In the genomic region with DNA sequence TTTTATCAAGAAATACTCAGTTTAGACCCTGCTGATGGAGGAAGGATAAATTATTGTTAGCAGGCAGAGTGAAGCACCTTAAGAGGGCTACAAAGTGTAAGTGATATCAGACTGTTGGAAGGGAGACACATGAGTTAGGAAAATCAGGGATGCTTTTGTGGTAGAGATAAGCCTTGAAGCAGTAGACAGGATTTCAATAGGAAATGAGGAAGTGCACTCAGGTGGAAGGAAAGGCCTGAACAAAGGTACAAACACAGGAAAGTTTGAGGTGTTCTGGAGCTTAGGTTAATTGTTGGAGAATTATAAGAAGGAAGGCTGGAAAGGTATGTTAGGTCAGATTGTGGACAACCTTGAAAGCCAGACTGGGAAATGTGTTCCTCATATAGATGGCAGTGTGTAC, we compare ENCODE assay signal across 19 cellular contexts. TPM values are rescaled to one million over a fixed set of nuclear protein-coding genes. Genes with fewer than 3 reads are reported as not detected.
DNase-seq lines count a peak whose midpoint lies in the region; ATAC-seq, FAIRE-seq and TF ChIP-seq lines count a peak whose summit lies in the region.
"Had no signal": no experiment of that assay in that cellular context is flagged by ENCODE, and none has a peak within 500 bp of the region (broad histone marks: within the 10 kb centered on the region; RNA-seq: fewer than 3 reads in every experiment).

No MANE protein-coding gene starts in this region.

- H3K9me3 Mint-ChIP-seq in activated T-cell treated with anti-CD3 and anti-CD28 coated beads, Interleukin-2, amount 50 U/mL, for 24 hours, result peaks cover 11% of the 10 kb centered on the region
- peaks cover 6% of the 10 kb centered on the region in 2 donors for H3K9me3 Mint-ChIP-seq in activated T-cell treated with anti-CD3 and anti-CD28 coated beads, Interleukin-2, amount 50 U/mL, for 72 hours
- H3K9me3 Mint-ChIP-seq in activated naive CD4-positive, alpha-beta T cell treated with anti-CD3 and anti-CD28 coated beads, Interleukin-2, amount 10 ng/mL, durations not matched to agents 7 days and 5 days, result peaks cover 15% of the 10 kb centered on the region

- no peak for FAIRE-seq in GM12892 (lab: Jason Lieb, UNC)
- FAIRE-seq: GM18507 had no signal

- H2AFZ ChIP-seq in fibroblast of lung (ENCODE audit: low read length), result no peak overlapping the region
- no peak overlapping the region for H2AFZ ChIP-seq in smooth muscle cell (ENCODE audit: low read depth)

- no peaks in the 10 kb centered on the region for H3F3A ChIP-seq in smooth muscle cell (ENCODE audit: low read depth)

- in situ Hi-C loops in brain microvascular endothelial cell (cut with HindIII; ENCODE audit: low pct_ligation_motif_present, low sequenced_read_pairs), result no loop called here

- peaks cover 62% of the 10 kb centered on the region for H3K36me3 Mint-ChIP-seq in activated T-cell treated with anti-CD3 and anti-CD28 coated beads, Interleukin-2, amount 50 U/mL, for 24 hours (ENCODE audit: low read depth)
- peaks cover 9 to 30% of the 10 kb centered on the region in 2 donors for H3K36me3 Mint-ChIP-seq in activated T-cell treated with anti-CD3 and anti-CD28 coated beads, Interleukin-2, amount 50 U/mL, for 72 hours (ENCODE audit: insufficient read depth in 2 of 2)
- peaks cover 47% of the 10 kb centered on the region for H3K36me3 Mint-ChIP-seq in activated naive CD4-positive, alpha-beta T cell treated with anti-CD3 and anti-CD28 coated beads, Interleukin-2, amount 10 ng/mL, durations not matched to agents 7 days and 5 days

- H3K4me3 Mint-ChIP-seq in activated T-cell treated with anti-CD3 and anti-CD28 coated beads, Interleukin-2, amount 50 U/mL, for 24 hours, result no peak overlapping the region
- no peak overlapping the region for H3K4me3 Mint-ChIP-seq in activated T-cell treated with anti-CD3 and anti-CD28 coated beads, Interleukin-2, amount 50 U/mL, for 72 hours
- H3K4me3 Mint-ChIP-seq in activated naive CD4-positive, alpha-beta T cell treated with anti-CD3 and anti-CD28 coated beads, Interleukin-2, amount 10 ng/mL, durations not matched to agents 7 days and 5 days, result no peak overlapping the region

- no peak overlapping the region for H3K4me3 ChIP-seq in brain microvascular endothelial cell (ENCODE audit: low read depth, low read length)
- no peak overlapping the region for H3K4me3 ChIP-seq in fibroblast of lung (replicated peaks in 1 of 4; ENCODE audit: control extremely low read depth in 1 of 4, insufficient read depth in 1 of 4, low read depth in 3 of 4, low read length in 4 of 4)
- no peak overlapping the region for H3K4me3 ChIP-seq in smooth muscle cell
- H3K4me3 ChIP-seq: BLaER1 treated with 17β-estradiol and CSF1 and Interleukin-3, amounts not matched to agents 10 nM and 100 nM; MG63; Peyer's patch had no signal

- peaks cover 2% of the 10 kb centered on the region for H3K4me1 ChIP-seq in fibroblast of lung (ENCODE audit: control insufficient read depth, extremely low read depth, insufficient read depth, low read length)
- H3K4me1 ChIP-seq in smooth muscle cell (ENCODE audit: low read depth), result no peaks in the 10 kb centered on the region
- H3K4me1 ChIP-seq: BLaER1 treated with 17β-estradiol and CSF1 and Interleukin-3, amounts not matched to agents 10 nM and 100 nM; Peyer's patch had no signal

- H3K27ac Mint-ChIP-seq in activated T-cell treated with anti-CD3 and anti-CD28 coated beads, Interleukin-2, amount 50 U/mL, for 24 hours, result peak overlapping the region; percentile 0
- H3K27ac Mint-ChIP-seq in activated T-cell treated with anti-CD3 and anti-CD28 coated beads, Interleukin-2, amount 50 U/mL, for 72 hours, result no peak overlapping the region
- H3K27ac Mint-ChIP-seq in activated naive CD4-positive, alpha-beta T cell treated with anti-CD3 and anti-CD28 coated beads, Interleukin-2, amount 10 ng/mL, durations not matched to agents 7 days and 5 days, result no peak overlapping the region

- no peak for TF ChIP-seq POLR2A in GM12892 (IDR thresholded peaks at IDR 0.05; ENCODE audit: low read depth, low read length)

- CTCF ChIA-PET in activated naive CD4-positive, alpha-beta T cell treated with anti-CD3 and anti-CD28 coated beads, Interleukin-2, amount 10 ng/mL, durations not matched to agents 7 days and 5 days (lab: Charles Lee), result no interaction called here

- H3K4me2 ChIP-seq in fibroblast of lung (ENCODE audit: extremely low read depth, insufficient read depth, low read length), result no peak overlapping the region
- no peak overlapping the region for H3K4me2 ChIP-seq in smooth muscle cell
- H3K4me2 ChIP-seq: BLaER1 treated with 17β-estradiol and CSF1 and Interleukin-3, amounts not matched to agents 10 nM and 100 nM; KMS-11 had no signal

- H3K9ac ChIP-seq in fibroblast of lung (ENCODE audit: insufficient read depth, low read length), result no peak overlapping the region
- peak overlapping the region; percentile 15 for H3K9ac ChIP-seq in smooth muscle cell (ENCODE audit: low read depth)
- H3K9ac ChIP-seq: BLaER1 treated with 17β-estradiol and CSF1 and Interleukin-3, amounts not matched to agents 10 nM and 100 nM; KMS-11 had no signal

- no peaks in the 10 kb centered on the region for H4K20me1 ChIP-seq in fibroblast of lung (ENCODE audit: control insufficient read depth, extremely low read depth, insufficient read depth, low read length)
- peaks cover 22% of the 10 kb centered on the region for H4K20me1 ChIP-seq in smooth muscle cell (ENCODE audit: low read depth)

- H3K36me3 ChIP-seq in brain microvascular endothelial cell (replicated peaks), result no peaks in the 10 kb centered on the region
- no peaks in the 10 kb centered on the region for H3K36me3 ChIP-seq in fibroblast of lung (ENCODE audit: control insufficient read depth, insufficient read depth, low read length)
- peaks cover 12% of the 10 kb centered on the region for H3K36me3 ChIP-seq in smooth muscle cell (ENCODE audit: low read depth)

- TF ChIP-seq CTCF in brain microvascular endothelial cell (IDR thresholded peaks at IDR 0.05; ENCODE audit: low read depth, low read length, missing control alignments) (no peak), fibroblast of lung (conservative IDR thresholded peaks at IDR 0.05 in 1 of 2, IDR thresholded peaks at IDR 0.05 in 1 of 2; ENCODE audit: low read depth in 1 of 2, low read length in 2 of 2) (no peak), smooth muscle cell (IDR thresholded peaks at IDR 0.05; ENCODE audit: borderline replicate concordance, insufficient read depth, poor library complexity, severe bottlenecking) (no peak)

- H3K27me3 ChIP-seq in brain microvascular endothelial cell (replicated peaks) (no peaks in the 10 kb centered on the region), fibroblast of lung (ENCODE audit: control insufficient read depth, insufficient read depth, low read length) (no peaks in the 10 kb centered on the region), smooth muscle cell (ENCODE audit: low read depth) (no peaks in the 10 kb centered on the region)
- H3K27me3 ChIP-seq: BLaER1 treated with 17β-estradiol and CSF1 and Interleukin-3, amounts not matched to agents 10 nM and 100 nM; MG63; Peyer's patch had no signal

- H3K9me3 ChIP-seq in fibroblast of lung (ENCODE audit: control insufficient read depth, insufficient read depth, low read depth, low read length) (no peaks in the 10 kb centered on the region), smooth muscle cell (replicated peaks; ENCODE audit: low read depth) (no peaks in the 10 kb centered on the region)
- H3K9me3 ChIP-seq: Peyer's patch had no signal

- H3K79me2 ChIP-seq in fibroblast of lung (ENCODE audit: control insufficient read depth, insufficient read depth, low read length), result peaks cover 5% of the 10 kb centered on the region
- peaks cover 11% of the 10 kb centered on the region for H3K79me2 ChIP-seq in smooth muscle cell (ENCODE audit: low read depth)

- ATAC-seq in activated T-cell treated with anti-CD3 and anti-CD28 coated beads, Interleukin-2, amount 50 U/mL, for 72 hours (replicated peaks in 1 of 2), result no peak
- ATAC-seq in HG03025 (IDR thresholded peaks at IDR 0.05; ENCODE audit: low FRiP score, unreplicated experiment), result no peak

- no peaks in the 10 kb centered on the region for H3K27me3 Mint-ChIP-seq in activated T-cell treated with anti-CD3 and anti-CD28 coated beads, Interleukin-2, amount 50 U/mL, for 24 hours
- H3K27me3 Mint-ChIP-seq in activated T-cell treated with anti-CD3 and anti-CD28 coated beads, Interleukin-2, amount 50 U/mL, for 72 hours (ENCODE audit: low read depth), result no peaks in the 10 kb centered on the region
- H3K27me3 Mint-ChIP-seq in activated naive CD4-positive, alpha-beta T cell treated with anti-CD3 and anti-CD28 coated beads, Interleukin-2, amount 10 ng/mL, durations not matched to agents 7 days and 5 days, result no peaks in the 10 kb centered on the region

- H3K27ac ChIP-seq in brain microvascular endothelial cell, result peak overlapping the region; percentile 95
- peak overlapping the region; percentile 8 for H3K27ac ChIP-seq in fibroblast of lung (ENCODE audit: insufficient read depth, low read length)
- peak overlapping the region; percentile 68 for H3K27ac ChIP-seq in smooth muscle cell (ENCODE audit: low read depth)
- H3K27ac ChIP-seq: 22Rv1; BLaER1 treated with 17β-estradiol and CSF1 and Interleukin-3, amounts not matched to agents 10 nM and 100 nM; HL-60; KMS-11; Peyer's patch had no signal

- peaks cover 24% of the 10 kb centered on the region for H3K4me1 Mint-ChIP-seq in activated T-cell treated with anti-CD3 and anti-CD28 coated beads, Interleukin-2, amount 50 U/mL, for 24 hours (ENCODE audit: low read depth)
- H3K4me1 Mint-ChIP-seq in activated T-cell treated with anti-CD3 and anti-CD28 coated beads, Interleukin-2, amount 50 U/mL, for 72 hours (ENCODE audit: low read depth), result peaks cover 7% of the 10 kb centered on the region
- H3K4me1 Mint-ChIP-seq in activated naive CD4-positive, alpha-beta T cell treated with anti-CD3 and anti-CD28 coated beads, Interleukin-2, amount 10 ng/mL, durations not matched to agents 7 days and 5 days, result peaks cover 7% of the 10 kb centered on the region

- DNase-seq in activated T-cell treated with anti-CD3 and anti-CD28 coated beads, Interleukin-2, amount 50 U/mL, for 24 hours, result no peak
- no peak for DNase-seq in activated T-cell treated with anti-CD3 and anti-CD28 coated beads, Interleukin-2, amount 50 U/mL, for 72 hours
- DNase-seq in brain microvascular endothelial cell (no peak), fibroblast of lung (ENCODE audit: low read depth in 2 of 2) (no peak), smooth muscle cell (lab: John Stamatoyannopoulos, UW; ENCODE audit: unreplicated experiment) (no peak), GM12892 (ENCODE audit: insufficient read length) (no peak)
- DNase-seq in activated naive CD4-positive, alpha-beta T cell treated with anti-CD3 and anti-CD28 coated beads, Interleukin-2, amount 10 ng/mL, durations not matched to agents 7 days and 5 days, result no peak
- DNase-seq: DMS153, NCI-H1092 treated with DMSO at 0.1 percent for 48 hours, NCI-H1694 treated with DMSO at 0.1 percent for 48 hours, SIG-M5 had no signal

RNA-seq across cellular contexts. Expression of a gene that starts 7.6 kb away (rescaled TPM):
- total RNA-seq in activated T-cell treated with anti-CD3 and anti-CD28 coated beads, Interleukin-2, amount 50 U/mL, for 72 hours, result 10 to 100 TPM; 26.7 to 32.0 TPM
- 2.3 and 4.3 TPM in 2 replicates for total RNA-seq in fibroblast of lung
- polyA plus RNA-seq in fibroblast of lung, result 9.9 and 10.6 TPM in 2 replicates
- polyA plus RNA-seq in fibroblast of lung (2012), result 8.7 and 8.9 TPM in 2 replicates
- 0.27 and 0.30 TPM in 2 replicates for polyA minus RNA-seq in fibroblast of lung (ENCODE audit: low replicate concordance)
- 5.8 and 17.2 TPM in 2 replicates for total RNA-seq in smooth muscle cell
- polyA plus RNA-seq in smooth muscle cell, result 9.5 and 18.5 TPM in 2 replicates
- 17.7 TPM for polyA plus RNA-seq in GM12892 (2012; ENCODE audit: missing spikeins)

RNA-seq across cellular contexts. Expression of a gene that starts 13.9 kb away (rescaled TPM):
- total RNA-seq in activated T-cell treated with anti-CD3 and anti-CD28 coated beads, Interleukin-2, amount 50 U/mL, for 72 hours, result not detected
- total RNA-seq in fibroblast of lung, result 0.51 TPM in 1 of 2 replicates, not detected in the other
- not detected in 2 replicates for polyA plus RNA-seq in fibroblast of lung
- polyA plus RNA-seq in fibroblast of lung (2012), result 0.28 TPM in 1 of 2 replicates, not detected in the other
- 1.1 TPM in 1 of 2 replicates, not detected in the other for polyA minus RNA-seq in fibroblast of lung (ENCODE audit: low replicate concordance)
- not detected in 2 replicates for total RNA-seq in smooth muscle cell
- polyA plus RNA-seq in smooth muscle cell, result not detected in 2 replicates
- polyA plus RNA-seq in GM12892 (2012; ENCODE audit: missing spikeins), result not detected
- total RNA-seq: Peyer's patch had no signal

Comparison
In these comparisons a context has a peak if more than half of its experiments do, and no peak if none do; other contexts are left out.
1. H3K27ac ChIP-seq: peak in every context shown above with its lines; median percentile 95 in brain microvascular endothelial cell; 68 in smooth muscle cell; 8 in fibroblast of lung.